21 cellular contexts compared by ENCODE assay signal in the genomic region with DNA sequence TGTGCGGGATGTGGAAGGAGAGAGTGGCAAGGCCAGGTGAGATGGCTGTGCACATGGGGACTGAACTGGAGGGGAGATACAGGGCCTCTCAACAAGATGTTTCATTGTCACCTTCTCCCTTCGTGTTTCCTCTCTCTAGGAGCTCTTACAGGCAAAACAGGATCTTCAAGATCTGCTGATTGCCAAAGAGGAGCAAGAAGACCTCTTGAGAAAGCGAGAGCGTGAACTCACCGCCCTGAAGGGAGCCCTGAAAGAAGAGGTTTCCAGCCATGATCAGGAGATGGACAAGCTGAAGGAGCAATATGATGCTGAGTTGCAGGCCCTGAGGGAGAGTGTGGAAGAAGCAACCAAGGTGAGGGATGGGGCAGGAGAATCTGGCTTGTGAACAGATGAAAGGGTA.
"Had no signal": no experiment of that assay in that cellular context is flagged by ENCODE, and none has a peak within 500 bp of the region (broad histone marks: within the 10 kb centered on the region; RNA-seq: fewer than 3 reads in every experiment).

No MANE protein-coding gene starts in this region.

- ATAC-seq: activated naive CD4-positive, alpha-beta T cell treated with anti-CD3 and anti-CD28 coated beads, Interleukin-2, amount 50 U/mL, for 72 hours; activated naive CD8-positive, alpha-beta T cell treated with anti-CD3 and anti-CD28 coated beads, Interleukin-2, amount 50 U/mL, for 24 hours; activated T-cell treated with anti-CD3 and anti-CD28 coated beads, Interleukin-2, amount 50 U/mL, for 4 hours; T-helper 17 cell had no signal

- H3K4me3 ChIP-seq: cardiac muscle cell had no signal

- H3K27ac ChIP-seq: cardiac muscle cell had no signal

- DNase-seq: activated CD4-positive, alpha-beta memory T cell treated with anti-CD3 and anti-CD28 coated beads for 36 hours; activated CD4-positive, alpha-beta T cell treated with anti-CD3 and anti-CD28 coated beads, Interleukin-2, amount 10 ng/mL, durations not matched to agents 7 days and 5 days; activated CD4-positive, CD25-positive, alpha-beta regulatory T cell; activated CD8-positive, alpha-beta memory T cell treated with anti-CD3 and anti-CD28 coated beads for 24 hours; activated effector memory CD4-positive, alpha-beta T cell treated with anti-CD3 and anti-CD28 coated beads, Interleukin-2, amount 50 U/mL, for 16 hours; activated naive CD4-positive, alpha-beta T cell treated with Interleukin-2 at 50 U/mL for 16 hours; activated naive CD8-positive, alpha-beta T cell treated with anti-CD3 and anti-CD28 coated beads, Interleukin-2, amount 50 U/mL, for 24 hours; activated T-cell treated with anti-CD3 and anti-CD28 coated beads, Interleukin-2, amount 50 U/mL, for 4 hours; amygdala; KG1; NCI-H1092; NCI-H1417; NCI-H1930; NCI-H345; NCI-H510A treated with DMSO at 0.1 percent for 48 hours; NCI-H69; SIG-M5; T-helper 17 cell; T-helper 9 cell had no signal

- H3K27me3 ChIP-seq: cardiac muscle cell had no signal
